8 cellular contexts compared by ENCODE assay signal in genomic region chr11:67420646-67421420, GRCh38. TPM values are rescaled to one million over a fixed set of nuclear protein-coding genes. Genes with fewer than 3 reads are reported as not detected.
DNase-seq lines count a peak whose midpoint lies in the region; ATAC-seq and TF ChIP-seq lines count a peak whose summit lies in the region.

No MANE protein-coding gene starts in this region.

- H3K36me3 Mint-ChIP-seq in Calu3 (ENCODE audit: insufficient read depth, unreplicated experiment) (peaks cover 29% of the 10 kb centered on the region), IgD-negative memory B cell (peaks cover 1% of the 10 kb centered on the region)

- H3K9me3 Mint-ChIP-seq in Calu3 (ENCODE audit: low read depth, unreplicated experiment), result no peaks in the 10 kb centered on the region
- H3K9me3 Mint-ChIP-seq in IgD-negative memory B cell, result no peaks in the 10 kb centered on the region

- H3K27ac ChIP-seq in OCI-LY7 (ENCODE audit: low read depth, low read length, poor library complexity, severe bottlenecking) (peak overlapping the region; percentile 19), epithelial cell of prostate (peak overlapping the region; percentile 38), mucosa of rectum (ENCODE audit: low read depth in 2 of 2, low read length in 2 of 2) (peak overlapping the region; percentile 94 to 95)

- no peaks in the 10 kb centered on the region for H3K79me2 ChIP-seq in OCI-LY7 (ENCODE audit: insufficient read depth, low read depth, low read length)

- no peaks in the 10 kb centered on the region for H3K9me2 ChIP-seq in OCI-LY7 (ENCODE audit: insufficient read depth, low read length)

- peak overlapping the region; percentile 50; the same call in 1 of the 2 replicates for H2AFZ ChIP-seq in OCI-LY7 (ENCODE audit: low read length)

- H3K4me2 ChIP-seq in OCI-LY7 (ENCODE audit: low read length), result peak overlapping the region; percentile 79

- CTCF ChIA-PET in Calu3 (lab: Charles Lee), result interaction anchor here (0.6 to 2.4 kb wide), 3 partner anchors 19 to 121 kb away, joined by 3 to 6 read pairs (median 5); partner anchors contain the start of gene PPP1CA
- CTCF ChIA-PET in OCI-LY7 (lab: Charles Lee; ENCODE audit: unreplicated experiment), result interaction anchor here (0.6 to 1.0 kb wide), 2 partner anchors 9 to 14 kb away, joined by 3 to 4 read pairs; no protein-coding TSS in a partner anchor

- no peaks in the 10 kb centered on the region for H3K27me3 ChIP-seq in mucosa of rectum (ENCODE audit: control insufficient read depth in 2 of 2, insufficient read depth in 2 of 2, low read length in 2 of 2)

- no peaks in the 10 kb centered on the region for H4K20me1 ChIP-seq in OCI-LY7 (ENCODE audit: insufficient read depth, low read length)

- H3K4me3 Mint-ChIP-seq in Calu3 (ENCODE audit: low read depth, unreplicated experiment) (peak overlapping the region; percentile 81), IgD-negative memory B cell (peak overlapping the region; percentile 82 to 96 (median 87))

- TF ChIP-seq CTCF in Calu3 (IDR thresholded peaks at IDR 0.05; ENCODE audit: unreplicated experiment) (no peak), OCI-LY7 (conservative IDR thresholded peaks at IDR 0.05; ENCODE audit: low read length) (no peak)

- peak; percentile 66 for ATAC-seq in GM21526 (IDR thresholded peaks at IDR 0.05; ENCODE audit: low FRiP score, unreplicated experiment)

- H3K36me3 ChIP-seq in OCI-LY7 (ENCODE audit: insufficient read depth, low read length), result no peaks in the 10 kb centered on the region
- H3K36me3 ChIP-seq in mucosa of rectum (ENCODE audit: control insufficient read depth in 2 of 2, insufficient read depth in 2 of 2, low read length in 2 of 2), result no peaks in the 10 kb centered on the region

- POLR2A ChIA-PET in OCI-LY7 (lab: Charles Lee), result interaction anchor here (0.6 to 2.1 kb wide), 4 partner anchors 14 to 20 kb away, joined by 3 to 15 read pairs (median 6); partner anchors contain the start of genes PPP1CA, PTPRCAP and TBC1D10C

- intact Hi-C loops in Calu3 (cut with micrococcal nuclease; ENCODE audit: unreplicated experiment) (loop anchor here (10.0 kb wide), 1 partner anchor 84 kb away; the partner anchor contains the start of genes CDK2AP2 and PITPNM1), OCI-LY7 (cut with micrococcal nuclease; ENCODE audit: unreplicated experiment) (loop anchor here (1.0 to 5.0 kb wide), 2 partner anchors 18 to 86 kb away; partner anchors contain the start of genes CDK2AP2 and PITPNM1)

- peak; percentile 99 for DNase-seq in Calu3
- DNase-seq in OCI-LY7 (ENCODE audit: low spot score), result peak; percentile 95
- peak; percentile 98 for DNase-seq in activated T-cell treated with anti-CD3 and anti-CD28 coated beads for 4 hours
- DNase-seq in epithelial cell of prostate (ENCODE audit: low read depth, low spot score), result peak; percentile 33
- peak; percentile 96 to 98 for DNase-seq in stimulated activated CD8-positive, alpha-beta memory T cell treated with anti-CD3 and anti-CD28 coated beads, Interleukin-4, amount 100 ng/mL, for 4 hours (ENCODE audit: low read depth in 2 of 2, low spot score in 1 of 2)

- peak overlapping the region; percentile 78 for H3K27ac Mint-ChIP-seq in Calu3 (ENCODE audit: unreplicated experiment)
- peak overlapping the region; percentile 26 to 96 (median 96) for H3K27ac Mint-ChIP-seq in IgD-negative memory B cell

- no peaks in the 10 kb centered on the region for H3K9me3 ChIP-seq in OCI-LY7 (ENCODE audit: low read length)
- no peaks in the 10 kb centered on the region for H3K9me3 ChIP-seq in mucosa of rectum (ENCODE audit: control insufficient read depth in 2 of 2, low read length in 2 of 2)

- no TSS peak for BruUV-seq in Calu3 (replicated peaks; lab: Mats Ljungman, UMichigan)
- no TSS peak for BruUV-seq in OCI-LY7 (replicated peaks; lab: Mats Ljungman, UMichigan)

- H3K27me3 Mint-ChIP-seq in Calu3 (ENCODE audit: unreplicated experiment) (peaks cover 10% of the 10 kb centered on the region), IgD-negative memory B cell (no peaks in the 10 kb centered on the region)

- H3K4me1 ChIP-seq in OCI-LY7 (ENCODE audit: insufficient read depth, low read length, poor library complexity, severe bottlenecking), result peaks cover 50% of the 10 kb centered on the region
- peaks cover 12 to 18% of the 10 kb centered on the region in 2 donors for H3K4me1 ChIP-seq in mucosa of rectum (ENCODE audit: control insufficient read depth in 2 of 2, insufficient read depth in 2 of 2, low read length in 2 of 2)

- peak overlapping the region; percentile 68 for H3K4me3 ChIP-seq in OCI-LY7 (ENCODE audit: low read depth, low read length, poor library complexity, severe bottlenecking)
- peak overlapping the region; percentile 55 to 78 for H3K4me3 ChIP-seq in mucosa of rectum (ENCODE audit: low read length in 2 of 2)

- H3K4me1 Mint-ChIP-seq in Calu3 (ENCODE audit: low read depth, unreplicated experiment) (peaks cover 26% of the 10 kb centered on the region), IgD-negative memory B cell (peaks cover 18 to 36% (median 35%) of the 10 kb centered on the region in 3 donors)

- peak overlapping the region; percentile 60 to 84 for H3K9ac ChIP-seq in mucosa of rectum (ENCODE audit: low read depth in 1 of 2, low read length in 2 of 2)

RNA-seq across cellular contexts. Expression of gene CARNS1, which starts 5.4 kb away (rescaled TPM):
- 0.10 TPM in 1 of 2 replicates, not detected in the other for total RNA-seq in Calu3 (2022)
- polyA plus RNA-seq in IgD-negative memory B cell, result 2.4 TPM
- total RNA-seq in OCI-LY7 (2014; rRNA removed; shearing (Covaris generic)), result 0.06 and 0.15 TPM in 2 replicates
- 0.21 and 0.41 TPM in 2 replicates for total RNA-seq in OCI-LY7 (2022)

RNA-seq across cellular contexts. Expression of gene RPS6KB2, which starts 7.5 kb away (rescaled TPM):
- total RNA-seq in Calu3 (2022), result 44.3 and 47.5 TPM in 2 replicates
- polyA plus RNA-seq in IgD-negative memory B cell, result 65.1 TPM
- 51.1 and 69.4 TPM in 2 replicates for total RNA-seq in OCI-LY7 (2014; rRNA removed; shearing (Covaris generic))
- 48.3 and 54.9 TPM in 2 replicates for total RNA-seq in OCI-LY7 (2022)

RNA-seq across cellular contexts. Expression of gene PTPRCAP, which starts 16.6 kb away (rescaled TPM):
- total RNA-seq in Calu3 (2022) (0.51 and 1.3 TPM in 2 replicates), OCI-LY7 (2022) (101 and 129 TPM in 2 replicates)
- polyA plus RNA-seq in IgD-negative memory B cell, result 1,093 TPM
- 175 and 212 TPM in 2 replicates for total RNA-seq in OCI-LY7 (2014; rRNA removed; shearing (Covaris generic))

RNA-seq across cellular contexts. Expression of gene TBC1D10C, which starts 16.9 kb away (rescaled TPM):
- total RNA-seq in Calu3 (2022) (not detected in 2 replicates), OCI-LY7 (2022) (108 and 117 TPM in 2 replicates)
- 341 TPM for polyA plus RNA-seq in IgD-negative memory B cell
- 105 and 124 TPM in 2 replicates for total RNA-seq in OCI-LY7 (2014; rRNA removed; shearing (Covaris generic))

RNA-seq across cellular contexts. Expression of gene PPP1CA, which starts 19.2 kb away (rescaled TPM):
- 179 and 180 TPM in 2 replicates for total RNA-seq in Calu3 (2022)
- 546 TPM for polyA plus RNA-seq in IgD-negative memory B cell
- total RNA-seq in OCI-LY7 (2014; rRNA removed; shearing (Covaris generic)), result 248 and 311 TPM in 2 replicates
- total RNA-seq in OCI-LY7 (2022), result 210 and 219 TPM in 2 replicates

Comparison
In these comparisons a context has a peak if more than half of its experiments do, and no peak if none do; other contexts are left out.
1. Peak in every context shown above with its lines: DNase-seq, ATAC-seq, H3K4me3 ChIP-seq and H3K27ac ChIP-seq.
2. DNase-seq: peak in every context shown above with its lines; median percentile 99 in Calu3; 98 in activated T-cell treated with anti-CD3 and anti-CD28 coated beads for 4 hours; 97 in stimulated activated CD8-positive, alpha-beta memory T cell treated with anti-CD3 and anti-CD28 coated beads, Interleukin-4, amount 100 ng/mL, for 4 hours; 95 in OCI-LY7; 33 in epithelial cell of prostate.
3. H3K27ac ChIP-seq: peak in every context shown above with its lines; median percentile 94 in mucosa of rectum; 38 in epithelial cell of prostate; 19 in OCI-LY7.
4. RNA of gene PTPRCAP, which starts 16.6 kb away (total RNA-seq): 101 to 212 TPM in OCI-LY7; 0.51 to 1.3 TPM in Calu3; every median in the first group is over 10 times any median in the second.